2 cellular contexts compared by ENCODE assay signal in genomic region chr5:138705567-138705966, GRCh38.
TF ChIP-seq lines count a peak whose summit lies in the region.

No MANE protein-coding gene starts in this region.

TF ChIP-seq in HepG2, 621 proteins besides CTCF, POLR2A, EP300 and RAD21:
- TF ChIP-seq ZNF607 (CRISPR knock-in tag; IDR thresholded peaks at IDR 0.05; ENCODE audit: borderline replicate concordance) = no peak
- peak; percentile 80 for TF ChIP-seq ZNF768 (CRISPR knock-in tag; IDR thresholded peaks at IDR 0.05)
- no peak for TF ChIP-seq RARA (CRISPR knock-in tag; IDR thresholded peaks at IDR 0.05)
- no peak for TF ChIP-seq BRD4 (CRISPR knock-in tag; IDR thresholded peaks at IDR 0.05)
- no peak for TF ChIP-seq MYC (CRISPR knock-in tag; IDR thresholded peaks at IDR 0.05; ENCODE audit: borderline replicate concordance)
- no peak for TF ChIP-seq ZNF816 (CRISPR knock-in tag; IDR thresholded peaks at IDR 0.05; ENCODE audit: borderline replicate concordance)
- no peak for TF ChIP-seq ZNF547 (CRISPR knock-in tag; IDR thresholded peaks at IDR 0.05)
- TF ChIP-seq FOXO1 (CRISPR knock-in tag; IDR thresholded peaks at IDR 0.05) = no peak

TF ChIP-seq in H1, 55 proteins besides CTCF, POLR2A, EP300 and RAD21:
- TF ChIP-seq SRF (IDR thresholded peaks at IDR 0.05; ENCODE audit: low read depth, low read length) (no peak), RBBP5 (IDR thresholded peaks at IDR 0.05; ENCODE audit: borderline replicate concordance, low read depth, low read length) (no peak), BCL11A (IDR thresholded peaks at IDR 0.05; ENCODE audit: low read depth in 2 of 2, low read length in 2 of 2) (no peak), GABPA (IDR thresholded peaks at IDR 0.05; ENCODE audit: borderline replicate concordance, insufficient read depth, low read length) (no peak), SIRT6 (IDR thresholded peaks at IDR 0.05; ENCODE audit: low read length) (no peak), BRCA1 (IDR thresholded peaks at IDR 0.05; ENCODE audit: low read depth, low read length) (no peak), JUN (IDR thresholded peaks at IDR 0.05; ENCODE audit: low read depth, low read length) (no peak), MAFK (IDR thresholded peaks at IDR 0.05; ENCODE audit: low read depth, low read length) (no peak)
- TF ChIP-seq, protein P1, sequence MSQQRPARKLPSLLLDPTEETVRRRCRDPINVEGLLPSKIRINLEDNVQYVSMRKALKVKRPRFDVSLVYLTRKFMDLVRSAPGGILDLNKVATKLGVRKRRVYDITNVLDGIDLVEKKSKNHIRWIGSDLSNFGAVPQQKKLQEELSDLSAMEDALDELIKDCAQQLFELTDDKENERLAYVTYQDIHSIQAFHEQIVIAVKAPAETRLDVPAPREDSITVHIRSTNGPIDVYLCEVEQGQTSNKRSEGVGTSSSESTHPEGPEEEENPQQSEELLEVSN (IDR thresholded peaks at IDR 0.05) = no peak
